Comparison of ENCODE assay signal across 9 cellular contexts in the genomic region with DNA sequence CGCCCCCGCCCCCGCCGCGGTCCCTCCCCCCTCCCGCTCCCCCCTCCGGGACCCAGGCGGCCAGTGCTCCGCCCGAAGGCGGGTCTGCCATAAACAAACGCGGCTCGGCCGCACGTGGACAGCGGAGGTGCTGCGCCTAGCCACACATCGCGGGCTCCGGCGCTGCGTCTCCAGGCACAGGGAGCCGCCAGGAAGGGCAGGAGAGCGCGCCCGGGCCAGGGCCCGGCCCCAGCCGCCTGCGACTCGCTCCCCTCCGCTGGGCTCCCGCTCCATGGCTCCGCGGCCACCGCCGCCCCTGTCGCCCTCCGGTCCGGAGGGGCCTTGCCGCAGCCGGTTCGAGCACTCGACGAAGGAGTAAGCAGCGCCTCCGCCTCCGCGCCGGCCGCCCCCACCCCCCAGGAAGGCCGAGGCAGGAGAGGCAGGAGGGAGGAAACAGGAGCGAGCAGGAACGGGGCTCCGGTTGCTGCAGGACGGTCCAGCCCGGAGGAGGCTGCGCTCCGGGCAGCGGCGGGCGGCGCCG. TPM values are rescaled to one million over a fixed set of nuclear protein-coding genes. Genes with fewer than 3 reads are reported as not detected.
A peak's percentile ranks its signal among the peaks of the same experiment; 100 is the strongest.
DNase-seq lines count a peak whose midpoint lies in the region; TF ChIP-seq lines count a peak whose summit lies in the region.
"Had no signal": no experiment of that assay in that cellular context is flagged by ENCODE, and none has a peak within 500 bp of the region (broad histone marks: within the 10 kb centered on the region; RNA-seq: fewer than 3 reads in every experiment).

A gene with protein sequence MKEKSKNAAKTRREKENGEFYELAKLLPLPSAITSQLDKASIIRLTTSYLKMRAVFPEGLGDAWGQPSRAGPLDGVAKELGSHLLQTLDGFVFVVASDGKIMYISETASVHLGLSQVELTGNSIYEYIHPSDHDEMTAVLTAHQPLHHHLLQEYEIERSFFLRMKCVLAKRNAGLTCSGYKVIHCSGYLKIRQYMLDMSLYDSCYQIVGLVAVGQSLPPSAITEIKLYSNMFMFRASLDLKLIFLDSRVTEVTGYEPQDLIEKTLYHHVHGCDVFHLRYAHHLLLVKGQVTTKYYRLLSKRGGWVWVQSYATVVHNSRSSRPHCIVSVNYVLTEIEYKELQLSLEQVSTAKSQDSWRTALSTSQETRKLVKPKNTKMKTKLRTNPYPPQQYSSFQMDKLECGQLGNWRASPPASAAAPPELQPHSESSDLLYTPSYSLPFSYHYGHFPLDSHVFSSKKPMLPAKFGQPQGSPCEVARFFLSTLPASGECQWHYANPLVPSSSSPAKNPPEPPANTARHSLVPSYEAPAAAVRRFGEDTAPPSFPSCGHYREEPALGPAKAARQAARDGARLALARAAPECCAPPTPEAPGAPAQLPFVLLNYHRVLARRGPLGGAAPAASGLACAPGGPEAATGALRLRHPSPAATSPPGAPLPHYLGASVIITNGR (plus strand): TSS at position 90 of the 520 bp plus-strand sequence. CDS start 632 bp downstream, outside the sequence.

- intact Hi-C loops in prostate gland (cut with DNase I), result no loop called here

- H3K4me1 ChIP-seq in prostate gland (replicated peaks), result peaks cover 11% of the 10 kb centered on the region

- H3K36me3 ChIP-seq in prostate gland, result no peaks in the 10 kb centered on the region

- no peak for TF ChIP-seq POLR2A in prostate gland (IDR thresholded peaks at IDR 0.05)

- H3K4me3 ChIP-seq in epithelial cell of proximal tubule (ENCODE audit: low read depth, low read length) (peak within 1 kb of the TSS; percentile 55), prostate gland (peak within 1 kb of the TSS; percentile 51 to 59)

- DNase-seq in NCI-H1417 (lab: John Stamatoyannopoulos, UW) (peak in 2 of 3 experiments; percentile 89 to 94), NCI-H1417 treated with DMSO at 0.1 percent for 48 hours (lab: John Stamatoyannopoulos, UW) (no peak), NCI-H460 (ENCODE audit: extremely low read depth, low read depth) (peak; percentile 51), epithelial cell of proximal tubule (ENCODE audit: low read depth) (no peak), prostate gland (ENCODE audit: low spot score) (peak; percentile 63), germinal center (ENCODE audit: low spot score) (no peak), ureter (ENCODE audit: low spot score) (no peak)
- DNase-seq in activated effector memory CD4-positive, alpha-beta T cell treated with Interleukin-2 at 50 U/mL for 16 hours, result no peak
- DNase-seq: CD4-positive, CD25-positive, alpha-beta regulatory T cell had no signal

- peak within 1 kb of the TSS; percentile 62 to 83 for H3K27ac ChIP-seq in prostate gland

- 2% methylated on average over 39 of the region's 64 CpGs for WGBS in prostate gland

- H3K27me3 ChIP-seq in prostate gland (replicated peaks; ENCODE audit: insufficient read depth), result peaks cover 17% of the 10 kb centered on the region

- no peaks in the 10 kb centered on the region for H3K9me3 ChIP-seq in prostate gland

- TF ChIP-seq CTCF in epithelial cell of proximal tubule (conservative IDR thresholded peaks at IDR 0.05; ENCODE audit: low read depth, low read length) (no peak), prostate gland (IDR thresholded peaks at IDR 0.05) (no peak)

RNA-seq across cellular contexts. Expression of the gene that starts here (rescaled TPM):
- total RNA-seq in NCI-H460 (2014; rRNA removed; shearing (Covaris generic)), result 5.6 and 5.7 TPM in 2 replicates
- polyA plus RNA-seq in NCI-H460 (2014; cell fraction: nucleus; rRNA removed), result 4.4 and 5.6 TPM in 2 replicates
- 22.3 and 23.2 TPM in 2 replicates for total RNA-seq in epithelial cell of proximal tubule
- 10 to 100 TPM in 1 of 2 donors, 1 to 10 TPM in 1; 1.0 to 16.3 TPM for total RNA-seq in prostate gland
- 0.49 TPM for total RNA-seq in ureter
- total RNA-seq: CD4-positive, CD25-positive, alpha-beta regulatory T cell had no signal

Comparison
In these comparisons a context has a peak if more than half of its experiments do, and no peak if none do; other contexts are left out.
1. DNase-seq: peak in NCI-H1417 (2 of 3), NCI-H460 (single experiment) and prostate gland (single experiment); none in NCI-H1417 treated with DMSO at 0.1 percent for 48 hours (single experiment), epithelial cell of proximal tubule (single experiment), activated effector memory CD4-positive, alpha-beta T cell treated with Interleukin-2 at 50 U/mL for 16 hours (single experiment), germinal center (single experiment) and ureter (single experiment).